In genomic region chr14:91872517-91873470, GRCh38 we compare ENCODE assay signal across 8 cellular contexts. TPM values are rescaled to one million over a fixed set of nuclear protein-coding genes. Genes with fewer than 3 reads are reported as not detected.
DNase-seq lines count a peak whose midpoint lies in the region; ATAC-seq and TF ChIP-seq lines count a peak whose summit lies in the region.

No MANE protein-coding gene starts in this region.

- peaks cover 0 to 6% (median 0%) of the 10 kb centered on the region in 4 donors for H3K27me3 ChIP-seq in esophagus squamous epithelium

- H3K9me3 ChIP-seq in esophagus squamous epithelium = no peaks in the 10 kb centered on the region

- 40 to 50% methylated on average over 14 to 15 of the region's 15 CpGs for WGBS in esophagus squamous epithelium, 2 donors

- DNase-seq in NCI-H2107 treated with DMSO at 0.1 percent for 48 hours (lab: John Stamatoyannopoulos, UW; ENCODE audit: unreplicated experiment) = peak; percentile 33
- DNase-seq in NCI-H2107 (lab: John Stamatoyannopoulos, UW) = no peak
- DNase-seq in T-helper 9 cell = peak; percentile 54
- no peak for DNase-seq in esophagus squamous epithelium (lab: John Stamatoyannopoulos, UW)
- no peak for DNase-seq in NCI-H2081 treated with DMSO at 0.1 percent for 48 hours (lab: John Stamatoyannopoulos, UW)
- no peak for DNase-seq in cerebellar cortex (ENCODE audit: low spot score)

- peak; percentile 12 for ATAC-seq in HG03103 (IDR thresholded peaks at IDR 0.05; ENCODE audit: low read depth, unreplicated experiment)

- no peak for TF ChIP-seq CTCF in esophagus squamous epithelium (IDR thresholded peaks at IDR 0.05)

- H3K4me3 ChIP-seq in esophagus squamous epithelium = peak overlapping the region in 2 of 4 donors; percentile 5 to 37
- H3K4me3 ChIP-seq in skin epidermis = no peak overlapping the region

- no peak for TF ChIP-seq POLR2A in esophagus squamous epithelium (IDR thresholded peaks at IDR 0.05)

- peaks cover 0 to 22% (median 0%) of the 10 kb centered on the region in 3 donors for H3K36me3 ChIP-seq in esophagus squamous epithelium

- H3K27ac ChIP-seq in esophagus squamous epithelium (peak overlapping the region; percentile 60 to 80 (median 70)), skin epidermis (peak overlapping the region in 19 of 21 experiments; percentile 17 to 98 (median 71))

- intact Hi-C loops in esophagus squamous epithelium (cut with DNase I) = no loop called here

- H3K4me1 ChIP-seq in esophagus squamous epithelium = peaks cover 25 to 37% (median 30%) of the 10 kb centered on the region in 3 donors

RNA-seq across cellular contexts. Expression of gene TC2N, which starts 5.5 kb away (rescaled TPM):
- 10 to 100 TPM; 32.4 to 48.9 (median 44.7) TPM for total RNA-seq in esophagus squamous epithelium

Comparison
In these comparisons a context has a peak if more than half of its experiments do, and no peak if none do; other contexts are left out.
1. DNase-seq: peak in NCI-H2107 treated with DMSO at 0.1 percent for 48 hours (single experiment) and T-helper 9 cell (single experiment); none in NCI-H2107 (single experiment), esophagus squamous epithelium (single experiment), NCI-H2081 treated with DMSO at 0.1 percent for 48 hours (single experiment) and cerebellar cortex (single experiment).